Comparison of ENCODE assay signal across 8 cellular contexts in genomic region chr7:148941598-148942280, GRCh38. TPM values are rescaled to one million over a fixed set of nuclear protein-coding genes. Genes with fewer than 3 reads are reported as not detected.
DNase-seq lines count a peak whose midpoint lies in the region; ATAC-seq and TF ChIP-seq lines count a peak whose summit lies in the region.

No MANE protein-coding gene starts in this region.

- peak overlapping the region; percentile 90 to 93 (median 91) for H3K4me3 Mint-ChIP-seq in nephron

- ATAC-seq in GM19455 (IDR thresholded peaks at IDR 0.05; ENCODE audit: unreplicated experiment), result peak; percentile 44

- no peak for TF ChIP-seq POLR2A in stomach (IDR thresholded peaks at IDR 0.05)

- H3K36me3 Mint-ChIP-seq in nephron (ENCODE audit: low read depth), result no peaks in the 10 kb centered on the region

- H3K79me2 ChIP-seq in OCI-LY1 (ENCODE audit: insufficient read depth, low read length) (no peaks in the 10 kb centered on the region), fibroblast of lung (ENCODE audit: control insufficient read depth, insufficient read depth, low read length) (no peaks in the 10 kb centered on the region)

- DNase-seq in Ammon's horn (ENCODE audit: low spot score), result peak; percentile 39
- peak; percentile 59 for DNase-seq in HuH-7 (ENCODE audit: low spot score)
- DNase-seq in activated T-cell treated with anti-CD3 and anti-CD28 coated beads for 4 hours, result peak; percentile 50
- peak; percentile 55 to 68 for DNase-seq in fibroblast of lung (ENCODE audit: low read depth in 2 of 2)
- peak; percentile 67 for DNase-seq in stomach

- no peaks in the 10 kb centered on the region for H3K36me3 ChIP-seq in OCI-LY1 (ENCODE audit: insufficient read depth, low read length)
- no peaks in the 10 kb centered on the region for H3K36me3 ChIP-seq in fibroblast of lung (ENCODE audit: control insufficient read depth, insufficient read depth, low read length)
- H3K36me3 ChIP-seq in stomach, result no peaks in the 10 kb centered on the region

- H3K4me3 ChIP-seq in OCI-LY1 (ENCODE audit: low read depth, low read length, poor library complexity, severe bottlenecking) (peak overlapping the region; percentile 77), fibroblast of lung (replicated peaks in 1 of 4; ENCODE audit: control extremely low read depth in 1 of 4, insufficient read depth in 1 of 4, low read depth in 3 of 4, low read length in 4 of 4) (peak overlapping the region; percentile 50 to 74 (median 62)), stomach (peak overlapping the region; percentile 62 to 86 (median 75))

- H4K20me1 ChIP-seq in OCI-LY1 (ENCODE audit: insufficient read depth, low read length) (no peaks in the 10 kb centered on the region), fibroblast of lung (ENCODE audit: control insufficient read depth, extremely low read depth, insufficient read depth, low read length) (no peaks in the 10 kb centered on the region)

- intact Hi-C loops in stomach (cut with DNase I; ENCODE audit: low total_unique reads), result no loop called here

- H3K4me2 ChIP-seq in OCI-LY1 (ENCODE audit: low read length) (peak overlapping the region; percentile 77), fibroblast of lung (ENCODE audit: extremely low read depth, insufficient read depth, low read length) (peak overlapping the region; percentile 95)

- H3F3A ChIP-seq in OCI-LY1 (ENCODE audit: insufficient read depth, low read length), result peaks cover 4% of the 10 kb centered on the region

- H2AFZ ChIP-seq in OCI-LY1 (ENCODE audit: low read length), result peak overlapping the region; percentile 6
- H2AFZ ChIP-seq in fibroblast of lung (ENCODE audit: low read length), result peak overlapping the region; percentile 52

- H3K4me1 ChIP-seq in OCI-LY1 (ENCODE audit: insufficient read depth, low read length, severe bottlenecking) (peaks cover 18% of the 10 kb centered on the region), fibroblast of lung (ENCODE audit: control insufficient read depth, extremely low read depth, insufficient read depth, low read length) (no peaks in the 10 kb centered on the region), stomach (peaks cover 0 to 21% (median 13%) of the 10 kb centered on the region in 4 donors)

- H3K9ac ChIP-seq in OCI-LY1 (ENCODE audit: low read length), result peak overlapping the region; percentile 84
- no peak overlapping the region for H3K9ac ChIP-seq in fibroblast of lung (ENCODE audit: insufficient read depth, low read length)

- H3K9me3 ChIP-seq in OCI-LY1 (ENCODE audit: low read length), result 0 out of 2 replicates have a peak, but pooled peaks cover 3% of the 10 kb centered on the region
- no peaks in the 10 kb centered on the region for H3K9me3 ChIP-seq in fibroblast of lung (ENCODE audit: control insufficient read depth, insufficient read depth, low read depth, low read length)
- H3K9me3 ChIP-seq in stomach, result no peaks in the 10 kb centered on the region

- H3K27ac Mint-ChIP-seq in nephron, result peak overlapping the region; percentile 97 to 100 (median 99)

- peaks cover 12% of the 10 kb centered on the region for H3K4me1 Mint-ChIP-seq in nephron

- TF ChIP-seq CTCF in OCI-LY1 (IDR thresholded peaks at IDR 0.05; ENCODE audit: low read length) (peak; percentile 44; the same call in 1 of the 2 replicates), fibroblast of lung (conservative IDR thresholded peaks at IDR 0.05 in 1 of 2, IDR thresholded peaks at IDR 0.05 in 1 of 2; ENCODE audit: low read depth in 1 of 2, low read length in 2 of 2) (peak; percentile 52 to 57), nephron (IDR thresholded peaks at IDR 0.05; ENCODE audit: unreplicated experiment in 3 of 3) (peak; percentile 48 to 55 (median 50)), stomach (IDR thresholded peaks at IDR 0.05) (peak in 4 of 7 experiments; percentile 5 to 35 (median 12))

- H3K27me3 ChIP-seq in OCI-LY1 (ENCODE audit: insufficient read depth, low read length) (no peaks in the 10 kb centered on the region), fibroblast of lung (ENCODE audit: control insufficient read depth, insufficient read depth, low read length) (no peaks in the 10 kb centered on the region), stomach (no peaks in the 10 kb centered on the region)

- no peaks in the 10 kb centered on the region for H3K9me2 ChIP-seq in OCI-LY1 (ENCODE audit: low read depth, low read length)

- H3K9me3 Mint-ChIP-seq in nephron, result no peaks in the 10 kb centered on the region

- H3K27ac ChIP-seq in OCI-LY1 (ENCODE audit: low read depth, low read length, poor library complexity, severe bottlenecking) (peak overlapping the region; percentile 63), fibroblast of lung (ENCODE audit: insufficient read depth, low read length) (peak overlapping the region; percentile 79), stomach (peak overlapping the region; percentile 72 to 94 (median 91))

- no peak for TF ChIP-seq EP300 in stomach (IDR thresholded peaks at IDR 0.05)

- no peaks in the 10 kb centered on the region for H3K27me3 Mint-ChIP-seq in nephron (ENCODE audit: low read depth)

- WGBS in stomach, 5 donors, result 4 to 9% (median 8%) methylated on average over 17 of the region's 17 CpGs

RNA-seq across cellular contexts. Expression of gene EZH2, which starts 57.6 kb away (rescaled TPM):
- total RNA-seq in fibroblast of lung, result 6.7 and 7.1 TPM in 2 replicates
- 10.1 and 24.8 TPM in 2 replicates for polyA plus RNA-seq in fibroblast of lung
- 5.6 and 14.7 TPM in 2 replicates for polyA plus RNA-seq in fibroblast of lung (2012)
- polyA minus RNA-seq in fibroblast of lung (ENCODE audit: low replicate concordance), result 1.5 and 7.3 TPM in 2 replicates
- 10 to 100 TPM in 2 of 5 donors, 1 to 10 TPM in 1, under 1 TPM in 2; under 0.01 to 12.9 (median 5.5) TPM for total RNA-seq in stomach
- 10 to 100 TPM in 1 of 3 donors, 1 to 10 TPM in 2; 2.9 to 10.1 (median 3.7) TPM for polyA plus RNA-seq in stomach

Comparison
In these comparisons a context has a peak if more than half of its experiments do, and no peak if none do; other contexts are left out.
1. Peak in every context shown above with its lines: DNase-seq, ATAC-seq, H3K4me3 ChIP-seq and H3K27ac ChIP-seq.